ENCODE assay signal across 8 cellular contexts in the genomic region with DNA sequence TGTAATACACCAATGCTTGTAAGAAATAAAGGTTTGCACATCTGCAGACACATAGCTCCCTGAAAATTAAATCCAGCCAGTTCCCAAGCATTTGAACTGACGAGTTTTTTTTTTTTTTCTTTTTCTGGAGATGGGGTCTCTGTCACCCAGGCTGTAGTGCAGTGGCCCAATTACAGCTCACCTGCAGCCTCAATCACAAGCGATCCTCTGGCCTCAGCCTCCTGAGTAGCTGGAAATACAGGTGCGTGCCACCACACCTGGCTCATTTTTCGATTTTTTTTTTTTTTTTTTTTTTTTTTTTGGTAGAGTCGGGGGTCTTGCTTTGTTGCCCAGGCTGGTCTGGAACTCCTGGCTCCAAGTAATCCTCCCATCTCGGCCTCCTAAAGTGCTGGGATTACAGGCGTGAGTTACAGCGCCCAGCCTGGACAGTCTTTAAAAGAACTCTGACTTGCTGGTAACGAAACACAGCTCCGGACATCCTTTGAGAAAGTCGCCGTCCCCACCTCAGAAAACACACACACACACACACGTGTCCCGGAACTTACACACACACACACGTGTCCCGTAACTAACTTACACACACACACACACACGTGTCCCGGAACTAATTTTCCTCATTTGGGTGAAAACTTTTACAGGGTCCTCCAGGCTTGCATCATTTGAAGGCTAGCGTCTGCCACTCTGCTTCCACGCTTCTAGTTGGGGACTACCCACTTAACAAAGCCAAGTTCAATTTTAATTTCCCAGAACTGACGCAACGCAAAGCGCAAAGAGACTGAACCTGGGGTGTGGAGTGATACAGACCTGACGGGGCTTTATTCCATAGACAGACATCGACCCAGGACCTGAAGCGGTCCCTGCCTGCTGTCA. TPM values are rescaled to one million over a fixed set of nuclear protein-coding genes. Genes with fewer than 3 reads are reported as not detected.
A peak's percentile ranks its signal among the peaks of the same experiment; 100 is the strongest.
DNase-seq lines count a peak whose midpoint lies in the region; ATAC-seq and TF ChIP-seq lines count a peak whose summit lies in the region.

No MANE protein-coding gene starts in this region.

- H3K27me3 ChIP-seq in BLaER1 (no peaks in the 10 kb centered on the region), NT2/D1 (ENCODE audit: insufficient read depth, insufficient read length) (no peaks in the 10 kb centered on the region), body of pancreas (no peaks in the 10 kb centered on the region), iPS-20b (ENCODE audit: insufficient read depth, low read length) (no peaks in the 10 kb centered on the region), spleen (replicated peaks in 1 of 7) (no peaks in the 10 kb centered on the region)

- H3K4me1 ChIP-seq in BLaER1: peaks cover 14% of the 10 kb centered on the region
- H3K4me1 ChIP-seq in NT2/D1 (ENCODE audit: insufficient read depth, insufficient read length): no peaks in the 10 kb centered on the region
- H3K4me1 ChIP-seq in body of pancreas: peaks cover 30% of the 10 kb centered on the region
- no peaks in the 10 kb centered on the region for H3K4me1 ChIP-seq in iPS-20b (ENCODE audit: insufficient read depth, low read length)
- H3K4me1 ChIP-seq in spleen: peaks cover 0 to 18% (median 10%) of the 10 kb centered on the region in 6 donors

- TF ChIP-seq CTCF in body of pancreas (IDR thresholded peaks at IDR 0.05) (peak in 1 of 7 experiments; percentile 0), spleen (IDR thresholded peaks at IDR 0.05 in 8 of 11, conservative IDR thresholded peaks at IDR 0.05 in 3 of 11) (no peak)

- DNase-seq in NT2/D1 (ENCODE audit: low read depth, low spot score) (no peak), body of pancreas (peak in 3 of 4 donors; percentile 19 to 38 (median 29)), spleen (no peak)
- no peak for DNase-seq in NK-92 treated with Interleukin-12 subunit alpha and Interleukin-12 subunit beta, amount 100 ng/mL, for 24 hours (lab: John Stamatoyannopoulos, UW)

- H4K20me1 ChIP-seq in BLaER1: 0 out of 2 replicates have a peak, but pooled peaks cover 10% of the 10 kb centered on the region

- no peaks in the 10 kb centered on the region for H3K9me3 ChIP-seq in BLaER1
- no peaks in the 10 kb centered on the region for H3K9me3 ChIP-seq in NT2/D1 (ENCODE audit: insufficient read depth, low read length)
- no peaks in the 10 kb centered on the region for H3K9me3 ChIP-seq in body of pancreas
- no peaks in the 10 kb centered on the region for H3K9me3 ChIP-seq in iPS-20b (ENCODE audit: insufficient read depth, low read depth, low read length)
- H3K9me3 ChIP-seq in spleen: no peaks in the 10 kb centered on the region

- H3K36me3 ChIP-seq in BLaER1 (peaks cover 33% of the 10 kb centered on the region), NT2/D1 (ENCODE audit: insufficient read depth, insufficient read length, low read length) (peaks cover 7% of the 10 kb centered on the region), body of pancreas (replicated peaks in 1 of 2; ENCODE audit: insufficient read depth in 1 of 2, low read depth in 2 of 2) (peaks cover 0 to 2% of the 10 kb centered on the region in 2 donors), iPS-20b (ENCODE audit: insufficient read depth, low read depth, low read length) (peaks cover 23% of the 10 kb centered on the region), spleen (peaks cover 0 to 32% (median 9%) of the 10 kb centered on the region in 6 donors)

- intact Hi-C loops in body of pancreas (cut with DNase I): no loop called here
- intact Hi-C loops in spleen (cut with DNase I; ENCODE audit: low total_unique reads): no loop called here

- 13 to 20% methylated on average over 23 to 26 of the region's 26 CpGs for WGBS in body of pancreas, 2 donors
- WGBS in spleen, 5 donors: 29 to 33% (median 31%) methylated on average over 24 to 26 of the region's 26 CpGs

- peak overlapping the region; percentile 92 for H3K9ac ChIP-seq in BLaER1
- peak overlapping the region; percentile 77 for H3K9ac ChIP-seq in NT2/D1 (ENCODE audit: insufficient read length, low read depth)
- peak overlapping the region; percentile 79; the same call in 1 of the 2 replicates for H3K9ac ChIP-seq in iPS-20b (ENCODE audit: low read depth, low read length)

- H3K27ac ChIP-seq in BLaER1 (peak overlapping the region; percentile 90), body of pancreas (peak overlapping the region; percentile 68 to 95 (median 86)), iPS-20b (ENCODE audit: low read length) (no peak overlapping the region), spleen (peak overlapping the region; percentile 75 to 91 (median 82))

- H3K4me3 ChIP-seq in BLaER1 (peak overlapping the region; percentile 91), NT2/D1 (ENCODE audit: insufficient read length, low read depth) (peak overlapping the region; percentile 80), body of pancreas (peak overlapping the region; percentile 89 to 92), iPS-20b (ENCODE audit: low read length) (peak overlapping the region; percentile 97), spleen (peak overlapping the region; percentile 88 to 99 (median 94))

- H3K4me2 ChIP-seq in BLaER1: peak overlapping the region; percentile 79

- ATAC-seq in GM18520 (IDR thresholded peaks at IDR 0.05; ENCODE audit: unreplicated experiment): peak; percentile 22
- ATAC-seq in HG03064 (IDR thresholded peaks at IDR 0.05; ENCODE audit: low read depth, unreplicated experiment): peak; percentile 32
- ATAC-seq in body of pancreas: peak; percentile 18

- no peak for TF ChIP-seq POLR2A in body of pancreas (IDR thresholded peaks at IDR 0.05)
- no peak for TF ChIP-seq POLR2A in spleen (IDR thresholded peaks at IDR 0.05)

RNA-seq across cellular contexts. Expression of a gene that starts 18.6 kb away (rescaled TPM):
- total RNA-seq in body of pancreas: not detected
- total RNA-seq in spleen: not detected
- polyA plus RNA-seq in spleen: not detected

Comparison
In these comparisons a context has a peak if more than half of its experiments do, and no peak if none do; other contexts are left out.
1. DNase-seq: peak in body of pancreas (3 of 4); none in NT2/D1 (single experiment), spleen (single experiment) and NK-92 treated with Interleukin-12 subunit alpha and Interleukin-12 subunit beta, amount 100 ng/mL, for 24 hours (single experiment).
2. Peak in every context shown above with its lines, with median percentiles within 50 percentile points of each other: H3K4me3 ChIP-seq, H3K9ac ChIP-seq and ATAC-seq.